Comparison of ENCODE assay signal across 1 cellular context in genomic region chr17:80791758-80792284, GRCh38.
TF ChIP-seq lines count a peak whose summit lies in the region.

No MANE protein-coding gene starts in this region.

TF ChIP-seq in HCT116, 20 proteins besides CTCF, POLR2A, EP300 and RAD21 (continued from another document):
- no peak for TF ChIP-seq ATF3 (IDR thresholded peaks at IDR 0.05)
- no peak for TF ChIP-seq ZFX (IDR thresholded peaks at IDR 0.05)
- TF ChIP-seq CEBPB (IDR thresholded peaks at IDR 0.05; ENCODE audit: low read depth), result peak; percentile 87
- TF ChIP-seq SRF (IDR thresholded peaks at IDR 0.05; ENCODE audit: low read depth), result peak; percentile 93
- peak; percentile 98 for TF ChIP-seq SP1 (IDR thresholded peaks at IDR 0.05; ENCODE audit: low read depth)
- TF ChIP-seq MAX (IDR thresholded peaks at IDR 0.05), result peak; percentile 93
- peak; percentile 100 for TF ChIP-seq JUND (IDR thresholded peaks at IDR 0.05)
